Comparison of ENCODE assay signal across 16 cellular contexts in the genomic region with DNA sequence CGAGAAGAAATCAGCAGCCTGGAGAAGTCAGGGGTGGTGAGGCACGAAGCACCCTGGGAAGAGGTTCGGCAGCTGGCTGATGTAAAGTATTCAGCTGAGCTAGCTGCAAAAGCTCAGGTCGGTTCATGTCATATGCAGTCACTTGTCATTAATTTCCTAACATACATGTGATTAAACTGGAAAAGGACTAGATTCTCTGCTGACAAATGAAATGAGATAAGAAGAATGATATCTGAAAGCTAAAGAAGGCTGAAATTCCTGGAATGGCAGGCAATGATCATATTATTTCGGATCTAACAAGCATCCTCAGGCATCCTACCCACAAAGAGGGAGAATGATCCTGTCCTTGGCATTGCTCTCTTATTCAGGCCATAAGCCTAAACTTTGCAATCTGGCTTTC.
"Had no signal": no experiment of that assay in that cellular context is flagged by ENCODE, and none has a peak within 500 bp of the region (broad histone marks: within the 10 kb centered on the region; RNA-seq: fewer than 3 reads in every experiment).

No MANE protein-coding gene starts in this region.

- H3K27me3 ChIP-seq: foreskin keratinocyte, ovary had no signal

- H3K27ac ChIP-seq: foreskin keratinocyte, ovary had no signal

- H3K4me1 ChIP-seq: foreskin keratinocyte had no signal

- H3K4me3 ChIP-seq: lung, ovary had no signal

- DNase-seq: dermis blood vessel endothelial cell; foreskin keratinocyte; immature natural killer cell; kidney; left cardiac atrium; left ventricle myocardium superior; mesenchymal stem cell; naive B cell; ovary; right cardiac atrium; small intestine; stimulated activated CD4-positive, alpha-beta T cell treated with anti-CD3 and anti-CD28 coated beads, Interleukin-2, amount 100 ng/mL, for 48 hours; stimulated activated naive CD4-positive, alpha-beta T cell treated with Interleukin-2 at 50 U/mL for 16 hours; trophoblast cell had no signal

- H3K27me3 Mint-ChIP-seq: naive B cell had no signal

- H3K9me3 ChIP-seq: ovary had no signal

- H3K36me3 Mint-ChIP-seq: immature natural killer cell, naive B cell had no signal

- H3K27ac Mint-ChIP-seq: immature natural killer cell, nephron had no signal

- H3K9me3 Mint-ChIP-seq: nephron had no signal

- H3K4me3 Mint-ChIP-seq: immature natural killer cell, naive B cell, nephron had no signal

- ATAC-seq: foreskin keratinocyte, left cardiac atrium, left ventricle myocardium superior, right cardiac atrium had no signal

- H3K36me3 ChIP-seq: ovary had no signal

- H3K4me1 Mint-ChIP-seq: immature natural killer cell, naive B cell had no signal
